16 cellular contexts compared by ENCODE assay signal in genomic region chr22:31926969-31927368, GRCh38. TPM values are rescaled to one million over a fixed set of nuclear protein-coding genes. Genes with fewer than 3 reads are reported as not detected.
DNase-seq lines count a peak whose midpoint lies in the region; ATAC-seq and TF ChIP-seq lines count a peak whose summit lies in the region.
"Had no signal": no experiment of that assay in that cellular context is flagged by ENCODE, and none has a peak within 500 bp of the region (broad histone marks: within the 10 kb centered on the region; RNA-seq: fewer than 3 reads in every experiment).

No MANE protein-coding gene starts in this region.

- no peak for TF ChIP-seq POLR2A in erythroblast (IDR thresholded peaks at IDR 0.05; ENCODE audit: low read length)

- ATAC-seq in left lobe of liver, result no peak
- ATAC-seq: psoas muscle had no signal

- DNase-seq in NCI-H82 (lab: John Stamatoyannopoulos, UW) (peak; percentile 33), NCI-H82 treated with DMSO at 0.1 percent for 48 hours (lab: John Stamatoyannopoulos, UW; ENCODE audit: unreplicated experiment) (no peak), SK-N-DZ (ENCODE audit: low spot score) (peak; percentile 90), erythroblast (lab: John Stamatoyannopoulos, UW) (peak; percentile 17 to 27), putamen (ENCODE audit: low spot score) (peak; percentile 83), left lobe of liver (ENCODE audit: low spot score) (no peak), SHP77 (lab: John Stamatoyannopoulos, UW) (no peak), activated gamma-delta T cell (lab: John Stamatoyannopoulos, UW) (no peak)
- DNase-seq: activated CD4-positive, alpha-beta T cell treated with anti-CD3 and anti-CD28 coated beads for 48 hours; brain microvascular endothelial cell; DMS53; NCI-H1092 treated with DMSO at 0.1 percent for 48 hours; psoas muscle; stimulated activated CD4-positive, alpha-beta T cell treated with anti-CD3 and anti-CD28 coated beads, Interleukin-4, amount 100 ng/mL, for 1 hour; stimulated activated naive CD4-positive, alpha-beta T cell; T-helper 1 cell had no signal

RNA-seq across cellular contexts. Expression of gene YWHAH, which starts 17.4 kb away (rescaled TPM):
- polyA plus RNA-seq in SK-N-DZ (2014; cell fraction: cytosol; rRNA removed), result 138 and 160 TPM in 2 replicates
- polyA plus RNA-seq in SK-N-DZ (2014; cell fraction: nucleus; rRNA removed), result 63.4 and 73.7 TPM in 2 replicates
- total RNA-seq in left lobe of liver, result 40.2 TPM

Comparison
In these comparisons a context has a peak if more than half of its experiments do, and no peak if none do; other contexts are left out.
1. DNase-seq: peak in NCI-H82 (single experiment), SK-N-DZ (single experiment), erythroblast (2 of 2) and putamen (single experiment); none in NCI-H82 treated with DMSO at 0.1 percent for 48 hours (single experiment), left lobe of liver (single experiment), SHP77 (0 of 2) and activated gamma-delta T cell (single experiment).